In the genomic region with DNA sequence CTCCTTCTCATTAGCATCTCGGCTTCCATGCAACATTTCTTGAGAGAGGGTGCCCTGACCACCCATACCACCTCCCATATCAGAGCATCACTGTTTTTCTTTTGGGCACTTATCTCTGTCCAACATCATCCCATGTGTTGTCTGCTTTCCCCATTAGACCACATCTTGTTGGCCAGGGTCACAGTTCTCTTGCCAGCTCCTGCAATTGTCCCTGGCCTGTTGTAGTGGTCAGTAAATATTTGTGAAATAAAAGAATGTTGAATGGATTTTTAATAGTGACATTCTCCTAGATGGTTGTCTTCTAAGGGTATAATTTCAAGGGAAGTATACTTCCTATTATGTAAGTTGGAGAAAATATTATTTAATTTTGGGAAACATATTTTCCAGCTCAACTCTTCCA, we compare ENCODE assay signal across 24 cellular contexts.
"Had no signal": no experiment of that assay in that cellular context is flagged by ENCODE, and none has a peak within 500 bp of the region (broad histone marks: within the 10 kb centered on the region; RNA-seq: fewer than 3 reads in every experiment).

No MANE protein-coding gene starts in this region.

- ATAC-seq: activated CD8-positive, alpha-beta T cell treated with anti-CD3 and anti-CD28 coated beads for 36 hours had no signal

- FAIRE-seq: astrocyte, bronchial epithelial cell had no signal

- H3K27me3 ChIP-seq: body of pancreas, SJCRH30 had no signal

- H3K9me3 ChIP-seq: body of pancreas, SJCRH30 had no signal

- H3K4me3 ChIP-seq: body of pancreas, SJCRH30, SK-N-MC had no signal

- DNase-seq: activated CD4-positive, alpha-beta T cell treated with anti-CD3 and anti-CD28 coated beads, Interleukin-2, amount 10 ng/mL, durations not matched to agents 24 days and 14 days; activated CD4-positive, alpha-beta T cell treated with anti-CD3 and anti-CD28 coated beads, Interleukin-2, amount 50 U/mL, for 4 hours; activated CD8-positive, alpha-beta T cell treated with anti-CD3 and anti-CD28 coated beads for 36 hours; activated gamma-delta T cell; activated naive CD4-positive, alpha-beta T cell treated with Interleukin-2 at 50 U/mL for 16 hours; activated naive CD8-positive, alpha-beta T cell treated with anti-CD3 and anti-CD28 coated beads, Interleukin-2, amount 10 ng/mL, durations not matched to agents 7 days and 5 days; activated T-cell treated with anti-CD3 and anti-CD28 coated beads, Interleukin-2, amount 50 U/mL, for 24 hours; amygdala; body of pancreas; caudate nucleus; Karpas-422; KBM-7; NCI-H1105 treated with DMSO at 0.1 percent for 48 hours; NCI-H1436; NCI-H1694 treated with DMSO at 0.1 percent for 48 hours; NCI-H2029; NCI-H345; NCI-H524 treated with DMSO at 0.1 percent for 48 hours; SHP77; SJCRH30; T1000 had no signal

- H3K36me3 ChIP-seq: SJCRH30 had no signal

- H3K27ac ChIP-seq: SK-N-MC had no signal
